1 cellular context compared by ENCODE assay signal in the genomic region with DNA sequence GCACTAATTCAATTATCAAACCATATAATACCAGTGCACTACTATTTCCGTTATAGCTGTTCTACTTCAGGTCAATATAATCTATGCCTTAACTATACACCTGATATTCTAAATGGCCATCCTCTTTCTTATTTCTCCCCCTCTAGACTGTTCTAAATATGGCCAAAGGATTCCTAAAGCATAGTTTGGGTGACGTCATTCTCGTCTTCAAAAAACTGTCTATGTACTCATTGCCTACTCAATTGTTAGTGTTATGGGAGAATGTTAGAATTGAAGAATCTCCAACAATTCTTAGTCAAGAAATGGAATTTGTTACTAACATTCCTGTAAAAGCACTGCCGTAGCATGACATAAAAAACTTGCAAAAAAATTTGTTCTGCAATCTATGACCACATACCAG.
TF ChIP-seq lines count a peak whose summit lies in the region.

No MANE protein-coding gene starts in this region.

TF ChIP-seq in HEK293, 187 proteins besides CTCF, POLR2A, EP300 and RAD21:
- TF ChIP-seq, protein P1, sequence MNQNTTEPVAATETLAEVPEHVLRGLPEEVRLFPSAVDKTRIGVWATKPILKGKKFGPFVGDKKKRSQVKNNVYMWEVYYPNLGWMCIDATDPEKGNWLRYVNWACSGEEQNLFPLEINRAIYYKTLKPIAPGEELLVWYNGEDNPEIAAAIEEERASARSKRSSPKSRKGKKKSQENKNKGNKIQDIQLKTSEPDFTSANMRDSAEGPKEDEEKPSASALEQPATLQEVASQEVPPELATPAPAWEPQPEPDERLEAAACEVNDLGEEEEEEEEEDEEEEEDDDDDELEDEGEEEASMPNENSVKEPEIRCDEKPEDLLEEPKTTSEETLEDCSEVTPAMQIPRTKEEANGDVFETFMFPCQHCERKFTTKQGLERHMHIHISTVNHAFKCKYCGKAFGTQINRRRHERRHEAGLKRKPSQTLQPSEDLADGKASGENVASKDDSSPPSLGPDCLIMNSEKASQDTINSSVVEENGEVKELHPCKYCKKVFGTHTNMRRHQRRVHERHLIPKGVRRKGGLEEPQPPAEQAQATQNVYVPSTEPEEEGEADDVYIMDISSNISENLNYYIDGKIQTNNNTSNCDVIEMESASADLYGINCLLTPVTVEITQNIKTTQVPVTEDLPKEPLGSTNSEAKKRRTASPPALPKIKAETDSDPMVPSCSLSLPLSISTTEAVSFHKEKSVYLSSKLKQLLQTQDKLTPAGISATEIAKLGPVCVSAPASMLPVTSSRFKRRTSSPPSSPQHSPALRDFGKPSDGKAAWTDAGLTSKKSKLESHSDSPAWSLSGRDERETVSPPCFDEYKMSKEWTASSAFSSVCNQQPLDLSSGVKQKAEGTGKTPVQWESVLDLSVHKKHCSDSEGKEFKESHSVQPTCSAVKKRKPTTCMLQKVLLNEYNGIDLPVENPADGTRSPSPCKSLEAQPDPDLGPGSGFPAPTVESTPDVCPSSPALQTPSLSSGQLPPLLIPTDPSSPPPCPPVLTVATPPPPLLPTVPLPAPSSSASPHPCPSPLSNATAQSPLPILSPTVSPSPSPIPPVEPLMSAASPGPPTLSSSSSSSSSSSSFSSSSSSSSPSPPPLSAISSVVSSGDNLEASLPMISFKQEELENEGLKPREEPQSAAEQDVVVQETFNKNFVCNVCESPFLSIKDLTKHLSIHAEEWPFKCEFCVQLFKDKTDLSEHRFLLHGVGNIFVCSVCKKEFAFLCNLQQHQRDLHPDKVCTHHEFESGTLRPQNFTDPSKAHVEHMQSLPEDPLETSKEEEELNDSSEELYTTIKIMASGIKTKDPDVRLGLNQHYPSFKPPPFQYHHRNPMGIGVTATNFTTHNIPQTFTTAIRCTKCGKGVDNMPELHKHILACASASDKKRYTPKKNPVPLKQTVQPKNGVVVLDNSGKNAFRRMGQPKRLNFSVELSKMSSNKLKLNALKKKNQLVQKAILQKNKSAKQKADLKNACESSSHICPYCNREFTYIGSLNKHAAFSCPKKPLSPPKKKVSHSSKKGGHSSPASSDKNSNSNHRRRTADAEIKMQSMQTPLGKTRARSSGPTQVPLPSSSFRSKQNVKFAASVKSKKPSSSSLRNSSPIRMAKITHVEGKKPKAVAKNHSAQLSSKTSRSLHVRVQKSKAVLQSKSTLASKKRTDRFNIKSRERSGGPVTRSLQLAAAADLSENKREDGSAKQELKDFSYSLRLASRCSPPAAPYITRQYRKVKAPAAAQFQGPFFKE (tag by site-specific recombination; IDR thresholded peaks at IDR 0.05; ENCODE audit: borderline replicate concordance) = no peak
- TF ChIP-seq, protein P2, sequence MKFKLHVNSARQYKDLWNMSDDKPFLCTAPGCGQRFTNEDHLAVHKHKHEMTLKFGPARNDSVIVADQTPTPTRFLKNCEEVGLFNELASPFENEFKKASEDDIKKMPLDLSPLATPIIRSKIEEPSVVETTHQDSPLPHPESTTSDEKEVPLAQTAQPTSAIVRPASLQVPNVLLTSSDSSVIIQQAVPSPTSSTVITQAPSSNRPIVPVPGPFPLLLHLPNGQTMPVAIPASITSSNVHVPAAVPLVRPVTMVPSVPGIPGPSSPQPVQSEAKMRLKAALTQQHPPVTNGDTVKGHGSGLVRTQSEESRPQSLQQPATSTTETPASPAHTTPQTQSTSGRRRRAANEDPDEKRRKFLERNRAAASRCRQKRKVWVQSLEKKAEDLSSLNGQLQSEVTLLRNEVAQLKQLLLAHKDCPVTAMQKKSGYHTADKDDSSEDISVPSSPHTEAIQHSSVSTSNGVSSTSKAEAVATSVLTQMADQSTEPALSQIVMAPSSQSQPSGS (tag by site-specific recombination; IDR thresholded peaks at IDR 0.05; ENCODE audit: low read depth) = peak; percentile 22; the same call in 1 of the 2 replicates
